9 cellular contexts compared by ENCODE assay signal in the genomic region with DNA sequence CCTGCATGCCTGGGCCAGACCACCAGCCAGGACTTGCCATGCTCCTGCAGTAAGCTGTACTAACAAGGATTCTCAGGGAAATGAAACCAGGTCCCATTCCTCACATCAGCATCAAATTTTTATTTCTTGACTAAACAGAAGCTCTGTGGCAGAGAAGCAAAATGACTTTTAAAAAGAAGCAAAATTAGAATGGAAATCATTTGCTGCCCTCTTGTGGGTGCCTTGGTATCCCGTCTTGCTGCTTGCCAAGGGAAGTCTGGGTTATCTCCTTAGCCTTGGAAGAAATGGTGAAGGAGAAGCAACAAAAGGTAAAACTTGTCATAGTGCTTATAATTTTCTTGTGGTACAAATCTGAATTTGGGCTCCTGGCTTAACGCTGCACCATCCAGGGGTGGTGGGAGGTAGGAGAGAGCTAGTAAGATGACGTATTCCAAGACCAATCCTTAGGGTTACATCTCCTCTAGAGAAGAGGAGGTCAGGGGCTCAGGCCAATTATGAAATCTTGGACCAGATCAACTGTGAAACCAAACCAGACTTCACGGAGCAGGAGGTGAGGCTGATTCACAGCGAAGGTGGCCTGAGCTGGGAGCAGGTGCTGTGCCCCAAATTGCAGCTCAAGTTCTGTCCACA.
DNase-seq lines count a peak whose midpoint lies in the region; ATAC-seq and TF ChIP-seq lines count a peak whose summit lies in the region.
"Had no signal": no experiment of that assay in that cellular context is flagged by ENCODE, and none has a peak within 500 bp of the region (broad histone marks: within the 10 kb centered on the region; RNA-seq: fewer than 3 reads in every experiment).

No MANE protein-coding gene starts in this region.

- H3K36me3 Mint-ChIP-seq in activated naive CD8-positive, alpha-beta T cell treated with anti-CD3 and anti-CD28 coated beads, Interleukin-2, amount 50 U/mL, for 24 hours (ENCODE audit: low read depth): no peaks in the 10 kb centered on the region
- H3K36me3 Mint-ChIP-seq: naive B cell had no signal

- no peaks in the 10 kb centered on the region for H3K9me3 ChIP-seq in Panc1 (ENCODE audit: control insufficient read depth, insufficient read depth, low read depth, low read length)

- CTCF ChIA-PET in Panc1 (lab: Charles Lee): interaction anchor here (0.6 kb wide), 1 partner anchor 46 kb away, joined by 3 read pairs; no protein-coding TSS in a partner anchor

- no TSS peak for BruUV-seq in Panc1 (replicated peaks; lab: Mats Ljungman, UMichigan)

- intact Hi-C loops in Panc1 (cut with micrococcal nuclease; ENCODE audit: unreplicated experiment): loop anchor here (5.0 kb wide), 1 partner anchor 90 kb away; no protein-coding TSS in a partner anchor

- no peak overlapping the region for H3K27ac ChIP-seq in Panc1 (ENCODE audit: low read length)

- H3K36me3 ChIP-seq in Panc1 (ENCODE audit: control insufficient read depth, insufficient read depth, low read length): no peaks in the 10 kb centered on the region

- no peaks in the 10 kb centered on the region for H3K4me1 ChIP-seq in Panc1 (ENCODE audit: control insufficient read depth, insufficient read depth, low read length)

- peaks cover 5% of the 10 kb centered on the region for H3K27me3 Mint-ChIP-seq in activated naive CD8-positive, alpha-beta T cell treated with anti-CD3 and anti-CD28 coated beads, Interleukin-2, amount 50 U/mL, for 24 hours

- no peaks in the 10 kb centered on the region; the same call in 1 of the 2 replicates for H3K27me3 ChIP-seq in Panc1 (ENCODE audit: control insufficient read depth, insufficient read depth, low read length)

- in situ Hi-C loops in Panc1 (cut with HindIII; ENCODE audit: low pct_unique_long_range_greater_than_20kb, low sequenced_read_pairs): no loop called here

- POLR2A ChIA-PET in Panc1 (lab: Charles Lee): interaction anchor here (0.5 kb wide), 1 partner anchor 974 kb away, joined by 18 read pairs; no protein-coding TSS in a partner anchor

- ATAC-seq in Panc1 (peak; percentile 51), GM21423 (IDR thresholded peaks at IDR 0.05; ENCODE audit: unreplicated experiment) (no peak), GM18867 (IDR thresholded peaks at IDR 0.05; ENCODE audit: unreplicated experiment) (no peak)
- ATAC-seq in activated naive CD8-positive, alpha-beta T cell treated with anti-CD3 and anti-CD28 coated beads, Interleukin-2, amount 50 U/mL, for 24 hours: no peak

- H3K27ac Mint-ChIP-seq in activated naive CD8-positive, alpha-beta T cell treated with anti-CD3 and anti-CD28 coated beads, Interleukin-2, amount 50 U/mL, for 24 hours: no peak overlapping the region
- H3K27ac Mint-ChIP-seq: naive B cell had no signal

- H3K4me3 Mint-ChIP-seq in activated naive CD8-positive, alpha-beta T cell treated with anti-CD3 and anti-CD28 coated beads, Interleukin-2, amount 50 U/mL, for 24 hours: no peak overlapping the region
- H3K4me3 Mint-ChIP-seq: naive B cell had no signal

- no peaks in the 10 kb centered on the region for H3K4me1 Mint-ChIP-seq in activated naive CD8-positive, alpha-beta T cell treated with anti-CD3 and anti-CD28 coated beads, Interleukin-2, amount 50 U/mL, for 24 hours
- H3K4me1 Mint-ChIP-seq: naive B cell had no signal

- peak; percentile 6 for DNase-seq in DMS153 treated with DMSO at 0.1 percent for 48 hours (lab: John Stamatoyannopoulos, UW; ENCODE audit: unreplicated experiment)
- peak; percentile 10 for DNase-seq in HFF-Myc (ENCODE audit: extremely low read depth, low read depth)
- no peak for DNase-seq in Panc1 (ENCODE audit: low read depth, low spot score)
- DNase-seq in glomerular visceral epithelial cell (ENCODE audit: extremely low spot score): peak; percentile 30
- no peak for DNase-seq in activated naive CD8-positive, alpha-beta T cell treated with anti-CD3 and anti-CD28 coated beads, Interleukin-2, amount 50 U/mL, for 24 hours
- no peak for DNase-seq in activated gamma-delta T cell treated with Interleukin-2 at 50 U/mL for 16 hours
- DNase-seq: naive B cell had no signal

- no peak overlapping the region for H3K4me3 ChIP-seq in HFF-Myc (replicated peaks; ENCODE audit: low read depth, low read length)
- H3K4me3 ChIP-seq in Panc1 (ENCODE audit: low read depth in 2 of 2, low read length in 2 of 2): no peak overlapping the region

- TF ChIP-seq CTCF in HFF-Myc (IDR thresholded peaks at IDR 0.05; ENCODE audit: low read depth, low read length, missing control alignments) (peak; percentile 18), Panc1 (IDR thresholded peaks at IDR 0.05) (peak; percentile 69)

- H3K9me3 Mint-ChIP-seq in activated naive CD8-positive, alpha-beta T cell treated with anti-CD3 and anti-CD28 coated beads, Interleukin-2, amount 50 U/mL, for 24 hours: no peaks in the 10 kb centered on the region

Comparison
In these comparisons a context has a peak if more than half of its experiments do, and no peak if none do; other contexts are left out.
1. DNase-seq: peak in DMS153 treated with DMSO at 0.1 percent for 48 hours (single experiment), HFF-Myc (single experiment) and glomerular visceral epithelial cell (single experiment); none in Panc1 (single experiment), activated naive CD8-positive, alpha-beta T cell treated with anti-CD3 and anti-CD28 coated beads, Interleukin-2, amount 50 U/mL, for 24 hours (single experiment) and activated gamma-delta T cell treated with Interleukin-2 at 50 U/mL for 16 hours (single experiment).